1 cellular context compared by ENCODE assay signal in the genomic region with DNA sequence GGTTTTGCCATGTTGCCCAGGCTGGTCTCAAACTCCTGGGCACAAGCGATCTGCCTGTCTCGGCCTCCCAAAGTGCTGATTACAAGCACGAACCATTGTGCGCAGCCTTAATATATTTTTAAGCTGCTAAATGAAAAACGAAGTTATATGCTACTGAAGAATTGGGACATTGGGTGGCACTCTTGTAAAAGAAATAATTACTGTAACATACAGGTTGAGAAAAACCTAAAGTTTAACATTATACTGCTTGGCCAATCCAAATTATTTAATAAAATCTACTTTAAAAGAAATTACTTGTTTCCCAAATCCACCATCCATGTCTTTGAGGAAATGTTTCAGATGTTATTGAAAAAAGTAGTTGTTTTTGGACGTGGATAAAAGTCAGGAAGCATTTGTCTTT.
TF ChIP-seq lines count a peak whose summit lies in the region.

No MANE protein-coding gene starts in this region.

TF ChIP-seq in SK-N-SH, 30 proteins besides CTCF, POLR2A, EP300 and RAD21:
- 0 out of 2 replicates have a peak, but pooled peaks have one; percentile 8 for TF ChIP-seq SMC3 (IDR thresholded peaks at IDR 0.05; ENCODE audit: low read depth, low read length)
- TF ChIP-seq, protein P1, sequence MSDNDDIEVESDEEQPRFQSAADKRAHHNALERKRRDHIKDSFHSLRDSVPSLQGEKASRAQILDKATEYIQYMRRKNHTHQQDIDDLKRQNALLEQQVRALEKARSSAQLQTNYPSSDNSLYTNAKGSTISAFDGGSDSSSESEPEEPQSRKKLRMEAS (IDR thresholded peaks at IDR 0.05; ENCODE audit: low read depth): no peak
